ENCODE assay signal across 30 cellular contexts in genomic region chr4:15942283-15942682, GRCh38. TPM values are rescaled to one million over a fixed set of nuclear protein-coding genes. Genes with fewer than 3 reads are reported as not detected.
"Had no signal": no experiment of that assay in that cellular context is flagged by ENCODE, and none has a peak within 500 bp of the region (broad histone marks: within the 10 kb centered on the region; RNA-seq: fewer than 3 reads in every experiment).

No MANE protein-coding gene starts in this region.

- FAIRE-seq: urothelium cell line had no signal

- DNase-seq: stimulated activated CD4-positive, alpha-beta T cell treated with anti-CD3 and anti-CD28 coated beads, Interleukin-2, amount 100 ng/mL, for 48 hours; stimulated activated CD4-positive, alpha-beta T cell treated with anti-CD3 and anti-CD28 coated beads, Interleukin-4, amount 100 ng/mL, for 1 hour; stimulated activated CD4-positive, alpha-beta T cell treated with anti-CD3 and anti-CD28 coated beads, Interleukin-4, amount 100 ng/mL, for 24 hours; stimulated activated CD4-positive, alpha-beta T cell treated with anti-CD3 and anti-CD28 coated beads, Interleukin-4, amount 100 ng/mL, for 4 hours; stimulated activated CD8-positive, alpha-beta memory T cell treated with anti-CD3 and anti-CD28 coated beads, Interleukin-4, amount 100 ng/mL, for 48 hours; stimulated activated naive B cell treated with anti-CD40 and anti-IgM and Interleukin-4, amounts not matched to agents 10 μg/mL and 1 μg/mL and 100 μg/mL, for 72 hours; stimulated activated naive CD4-positive, alpha-beta T cell; stimulated activated naive CD4-positive, alpha-beta T cell treated with Interleukin-2 at 50 U/mL for 16 hours; stimulated activated naive CD8-positive, alpha-beta T cell treated with anti-CD3 and anti-CD28 coated beads, Interleukin-15, amount 100 ng/mL, for 72 hours; stomach; substantia nigra; testis; thyroid gland; tibial artery; transverse colon; trophoblast cell; upper lobe of left lung; upper lobe of right lung; uterus had no signal

- H3K4me1 ChIP-seq: stomach, testis, tibial artery, tibial nerve, upper lobe of right lung, uterus, vagina had no signal

- H3K4me3 ChIP-seq: stomach, suprapubic skin, testis, thoracic aorta, thyroid gland, tibial artery, tibial nerve, transverse colon, upper lobe of left lung, upper lobe of right lung, uterus, vagina had no signal

- H3K27ac ChIP-seq: stomach, suprapubic skin, testis, thoracic aorta, thyroid gland, tibial artery, tibial nerve, transverse colon, upper lobe of left lung, upper lobe of right lung, uterus, vagina had no signal

- ATAC-seq: stimulated activated effector memory CD8-positive, alpha-beta T cell treated with anti-CD3 and anti-CD28 coated beads, Interleukin-12 subunit alpha, Interleukin-12 subunit beta, amount 100 ng/mL, for 72 hours; stimulated activated memory B cell treated with anti-CD40 and anti-IgM and Interleukin-4, amounts not matched to agents 10 μg/mL and 1 μg/mL and 100 μg/mL, for 72 hours; stimulated activated naive B cell treated with anti-CD40 and anti-IgM and Interleukin-4, amounts not matched to agents 10 μg/mL and 1 μg/mL and 100 μg/mL, for 72 hours; stimulated activated naive CD8-positive, alpha-beta T cell treated with anti-CD3 and anti-CD28 coated beads, Interleukin-15, amount 100 ng/mL, for 72 hours; upper lobe of right lung had no signal

- H3K9me3 ChIP-seq: stomach, suprapubic skin, testis, thoracic aorta, thyroid gland, tibial artery, tibial nerve, transverse colon, upper lobe of left lung, upper lobe of right lung, uterus, vagina had no signal

- H3K36me3 ChIP-seq: stomach, suprapubic skin, thoracic aorta, thyroid gland, tibial artery, tibial nerve, transverse colon, upper lobe of left lung, upper lobe of right lung, uterus, vagina had no signal

- H3K27me3 ChIP-seq: suprapubic skin, testis, thyroid gland, tibial nerve, transverse colon, upper lobe of left lung, uterus, vagina had no signal

RNA-seq across cellular contexts. Expression of gene FGFBP1, which starts 3.7 kb away (rescaled TPM):
- total RNA-seq: subcutaneous adipose tissue, temporal lobe, testis, thoracic aorta, ureter, urinary bladder, uterus had no signal

RNA-seq across cellular contexts. Expression of gene FGFBP2, which starts 20.7 kb away (rescaled TPM):
- total RNA-seq: temporal lobe, thoracic aorta, ureter had no signal
